Comparison of ENCODE assay signal across 26 cellular contexts in genomic region chr1:14332158-14332557, GRCh38.
DNase-seq lines count a peak whose midpoint lies in the region; ATAC-seq, FAIRE-seq and TF ChIP-seq lines count a peak whose summit lies in the region.
"Had no signal": no experiment of that assay in that cellular context is flagged by ENCODE, and none has a peak within 500 bp of the region (broad histone marks: within the 10 kb centered on the region; RNA-seq: fewer than 3 reads in every experiment).

No MANE protein-coding gene starts in this region.

- H3K4me2 ChIP-seq in DND-41 (ENCODE audit: insufficient read depth, low read length): no peak overlapping the region
- no peak overlapping the region for H3K4me2 ChIP-seq in Loucy (ENCODE audit: low read depth, low read length, poor library complexity, severe bottlenecking)
- H3K4me2 ChIP-seq in H1 (ENCODE audit: insufficient read depth in 1 of 2, low read depth in 2 of 2, low read length in 2 of 2): no peak overlapping the region
- no peak overlapping the region for H3K4me2 ChIP-seq in trophoblast cell (ENCODE audit: low read length)

- H2BK5ac ChIP-seq in H1 (ENCODE audit: low read depth, low read length) (no peak overlapping the region), trophoblast cell (ENCODE audit: low read depth, low read length, poor library complexity) (no peak overlapping the region)

- H2BK120ac ChIP-seq in H1 (replicated peaks; ENCODE audit: low read depth, low read length) (no peak overlapping the region), trophoblast cell (ENCODE audit: insufficient read depth, low read length, poor library complexity) (no peak overlapping the region)

- H3K14ac ChIP-seq in H1 (ENCODE audit: insufficient read length) (no peak overlapping the region), trophoblast cell (ENCODE audit: low read length) (no peak overlapping the region)

- intact Hi-C loops in kidney (cut with DNase I): no loop called here

- H3K36me3 ChIP-seq in DND-41 (ENCODE audit: insufficient read depth, low read length) (no peaks in the 10 kb centered on the region), Loucy (ENCODE audit: insufficient read depth, low read length) (no peaks in the 10 kb centered on the region), H1 (ENCODE audit: control insufficient read depth in 2 of 4, insufficient read depth in 4 of 4, low read length in 3 of 4) (no peaks in the 10 kb centered on the region), trophoblast cell (ENCODE audit: control insufficient read depth in 1 of 2, insufficient read depth in 2 of 2, low read length in 2 of 2) (no peaks in the 10 kb centered on the region), kidney (ENCODE audit: control insufficient read depth in 1 of 2, insufficient read depth in 2 of 2, low read length in 2 of 2) (no peaks in the 10 kb centered on the region)
- H3K36me3 ChIP-seq: lower lobe of right lung, tibial artery had no signal

- no peak overlapping the region for H2BK15ac ChIP-seq in H1 (ENCODE audit: low read length)

- H4K12ac ChIP-seq in trophoblast cell (ENCODE audit: low read depth, low read length): no peak overlapping the region

- H3F3A ChIP-seq in Loucy (ENCODE audit: low read depth): no peaks in the 10 kb centered on the region

- H4K91ac ChIP-seq in H1 (replicated peaks; ENCODE audit: insufficient read length, low read length): no peak overlapping the region
- no peak overlapping the region for H4K91ac ChIP-seq in trophoblast cell (ENCODE audit: low read depth, low read length)

- POLR2A ChIA-PET in H1 (lab: Charles Lee; ENCODE audit: partially characterized antibody): no interaction called here
- POLR2A ChIA-PET in HEK293T (lab: Yijun Ruan, JAX): no interaction called here

- H3K27me3 ChIP-seq in DND-41 (ENCODE audit: insufficient read depth, low read length, poor library complexity) (no peaks in the 10 kb centered on the region), Loucy (ENCODE audit: insufficient read depth, low read length, poor library complexity, severe bottlenecking) (no peaks in the 10 kb centered on the region), H1 (replicated peaks in 1 of 4; ENCODE audit: control insufficient read depth in 3 of 4, extremely low read depth in 1 of 4, insufficient read depth in 3 of 4, low read length in 3 of 4) (no peaks in the 10 kb centered on the region), trophoblast cell (ENCODE audit: insufficient read depth, low read length) (no peaks in the 10 kb centered on the region)

- H3K9me3 ChIP-seq in DND-41 (ENCODE audit: insufficient read depth, low read length, severe bottlenecking) (peaks cover 12% of the 10 kb centered on the region), Loucy (ENCODE audit: insufficient read depth, low read depth, low read length) (no peaks in the 10 kb centered on the region; the same call in 1 of the 2 replicates), H1 (ENCODE audit: insufficient read depth in 2 of 2, low read depth in 1 of 2, low read length in 1 of 2) (peaks cover 3% of the 10 kb centered on the region in 2 experiments; a peak in 1 of 4 replicates), trophoblast cell (ENCODE audit: insufficient read depth, low read depth, low read length) (peaks cover 1% of the 10 kb centered on the region), kidney (ENCODE audit: control insufficient read depth in 1 of 2, low read length in 2 of 2) (peaks cover 0 to 11% of the 10 kb centered on the region in 2 donors)
- H3K9me3 ChIP-seq: lower lobe of right lung, tibial artery had no signal

- no peak overlapping the region for H3K9ac ChIP-seq in DND-41 (ENCODE audit: low read depth, low read length)
- H3K9ac ChIP-seq in Loucy (ENCODE audit: low read depth, low read length, poor library complexity, severe bottlenecking): no peak overlapping the region
- no peak overlapping the region for H3K9ac ChIP-seq in H1 (replicated peaks in 1 of 4; ENCODE audit: extremely low read depth in 1 of 4, low read depth in 3 of 4, low read length in 3 of 4)
- H3K9ac ChIP-seq in trophoblast cell (ENCODE audit: low read length): no peak overlapping the region
- no peak overlapping the region for H3K9ac ChIP-seq in kidney (ENCODE audit: low read length in 2 of 2)

- H4K5ac ChIP-seq in H1 (ENCODE audit: insufficient read length, low read depth, low read length): no peak overlapping the region

- no peak overlapping the region for H4K8ac ChIP-seq in H1 (ENCODE audit: extremely low read depth, insufficient read depth, low read length)
- H4K8ac ChIP-seq in trophoblast cell (ENCODE audit: low read depth, low read length): no peak overlapping the region

- H3K79me1 ChIP-seq in H1 (ENCODE audit: low read depth, low read length): no peaks in the 10 kb centered on the region
- H3K79me1 ChIP-seq in trophoblast cell (ENCODE audit: low read length): no peaks in the 10 kb centered on the region

- no peak for TF ChIP-seq RAD21 in H1 (IDR thresholded peaks at IDR 0.05 in 1 of 2, conservative IDR thresholded peaks at IDR 0.05 in 1 of 2; ENCODE audit: low read depth in 2 of 2, low read length in 2 of 2)

- H3K4me1 ChIP-seq in DND-41 (ENCODE audit: insufficient read depth, low read length) (peaks cover 43% of the 10 kb centered on the region), Loucy (ENCODE audit: insufficient read depth, low read length, poor library complexity, severe bottlenecking) (no peaks in the 10 kb centered on the region), H1 (replicated peaks in 1 of 4; ENCODE audit: control insufficient read depth in 3 of 4, insufficient read depth in 4 of 4, low read length in 3 of 4) (no peaks in the 10 kb centered on the region), trophoblast cell (ENCODE audit: control insufficient read depth in 1 of 2, insufficient read depth in 2 of 2, low read length in 2 of 2) (no peaks in the 10 kb centered on the region), kidney (ENCODE audit: control insufficient read depth in 1 of 2, insufficient read depth in 1 of 2, low read depth in 1 of 2, low read length in 2 of 2) (no peaks in the 10 kb centered on the region)
- H3K4me1 ChIP-seq: lower lobe of right lung, psoas muscle, tibial artery had no signal

- peak overlapping the region; percentile 83 for H3K27ac ChIP-seq in DND-41 (ENCODE audit: low read length)
- H3K27ac ChIP-seq in H1 (ENCODE audit: low read depth, low read length): no peak overlapping the region
- H3K27ac ChIP-seq in trophoblast cell (ENCODE audit: low read depth, low read length): no peak overlapping the region
- H3K27ac ChIP-seq in kidney (ENCODE audit: low read depth in 2 of 2, low read length in 2 of 2): no peak overlapping the region
- H3K27ac ChIP-seq: lower lobe of right lung, psoas muscle, tibial artery had no signal

- DNase-seq in DND-41 (no peak), H1 (ENCODE audit: low read depth in 1 of 2, low spot score in 2 of 2) (no peak), trophoblast cell (peak; percentile 3 to 60), HEK293T (ENCODE audit: extremely low spot score) (no peak), kidney (no peak), medulla oblongata (ENCODE audit: extremely low spot score) (no peak)
- DNase-seq: activated CD4-positive, alpha-beta memory T cell treated with anti-CD3 and anti-CD28 coated beads, Interleukin-2, amount 10 ng/mL, durations not matched to agents 7 days and 5 days; activated CD8-positive, alpha-beta memory T cell treated with anti-CD3 and anti-CD28 coated beads, Interleukin-2, amount 50 U/mL, for 48 hours; activated naive CD8-positive, alpha-beta T cell treated with anti-CD3 and anti-CD28 coated beads, Interleukin-2, amount 10 ng/mL, durations not matched to agents 7 days and 5 days; DMS79; erythroblast; foreskin fibroblast; GDM1; head of caudate nucleus; lower lobe of right lung; NCI-H1417; NCI-H2081; NCI-H2227 treated with DMSO at 0.1 percent for 48 hours; NCI-H748 treated with DMSO at 0.1 percent for 48 hours; psoas muscle; SIG-M5; stimulated activated CD4-positive, alpha-beta T cell treated with anti-CD3 and anti-CD28 coated beads, Interleukin-4, amount 100 ng/mL, for 1 hour; tibial artery had no signal

- H2BK12ac ChIP-seq in H1 (ENCODE audit: low read depth, low read length) (no peak overlapping the region), trophoblast cell (ENCODE audit: low read length) (no peak overlapping the region)

- CTCF ChIA-PET in H1 (lab: Charles Lee; ENCODE audit: partially characterized antibody): interaction anchor here (0.9 to 1.3 kb wide), 3 partner anchors 10 to 89 kb away, joined by 3 to 4 read pairs (median 4); no protein-coding TSS in a partner anchor
- CTCF ChIA-PET in HEK293T (lab: Yijun Ruan, JAX): no interaction called here

- no peak overlapping the region for H3K4me3 ChIP-seq in DND-41 (ENCODE audit: low read depth in 1 of 2, low read length in 2 of 2)
- no peak overlapping the region for H3K4me3 ChIP-seq in Loucy (ENCODE audit: low read length, poor library complexity, severe bottlenecking)
- H3K4me3 ChIP-seq in H1 (ENCODE audit: extremely low read depth in 1 of 4, insufficient read depth in 2 of 4, low read depth in 3 of 4, low read length in 4 of 4): no peak overlapping the region
- no peak overlapping the region for H3K4me3 ChIP-seq in trophoblast cell (ENCODE audit: low read depth, low read length)
- H3K4me3 ChIP-seq in kidney (ENCODE audit: low read length in 2 of 2): no peak overlapping the region
- H3K4me3 ChIP-seq: lower lobe of right lung, psoas muscle, tibial artery had no signal

- no peaks in the 10 kb centered on the region for H3K9me2 ChIP-seq in Loucy (replicated peaks; ENCODE audit: low read depth, low read length)

- H2BK20ac ChIP-seq in H1 (ENCODE audit: low read length): peak overlapping the region; percentile 55; the same call in 1 of the 2 replicates

- H3K23ac ChIP-seq in H1 (ENCODE audit: insufficient read length) (no peak overlapping the region), trophoblast cell (ENCODE audit: low read length) (no peak overlapping the region)

- no peak for TF ChIP-seq POLR2A in H1 (IDR thresholded peaks at IDR 0.05; ENCODE audit: control extremely low read depth in 1 of 2, low read depth in 2 of 2, low read length in 2 of 2)

- H3K18ac ChIP-seq in H1 (ENCODE audit: extremely low read depth, low read length) (no peak overlapping the region), trophoblast cell (ENCODE audit: low read length) (no peak overlapping the region)

- no peak for FAIRE-seq in H1 (lab: Jason Lieb, UNC)
- FAIRE-seq in kidney (lab: Jason Lieb, UNC): no peak
- FAIRE-seq: RCC 7860 had no signal

- ATAC-seq in DND-41 (ENCODE audit: insufficient read depth, low read depth): no peak
- ATAC-seq: lower lobe of right lung; natural killer cell treated with Interleukin-12 subunit alpha and Interleukin-12 subunit beta and Interleukin-15 and Interleukin-18, amount 100 ng/mL, for 72 hours; psoas muscle had no signal

- peak overlapping the region; percentile 50; the same call in 1 of the 2 replicates for H2AFZ ChIP-seq in DND-41 (ENCODE audit: low read depth, low read length)
- 0 out of 2 replicates have a peak overlapping the region, but pooled peaks have one; percentile 43 for H2AFZ ChIP-seq in Loucy (ENCODE audit: low read length)
- no peak overlapping the region for H2AFZ ChIP-seq in H1 (ENCODE audit: low read length)
- H2AFZ ChIP-seq in trophoblast cell (ENCODE audit: insufficient read depth, low read length, poor library complexity): no peak overlapping the region

- H3K56ac ChIP-seq in H1 (replicated peaks; ENCODE audit: insufficient read length, low read depth, low read length): no peak overlapping the region

- TF ChIP-seq EP300 in H1 (IDR thresholded peaks at IDR 0.05; ENCODE audit: borderline replicate concordance in 1 of 2, low read depth in 2 of 2, low read length in 2 of 2): no peak

- H3K4ac ChIP-seq in H1 (replicated peaks; ENCODE audit: insufficient read length, low read depth, low read length) (no peak overlapping the region), trophoblast cell (ENCODE audit: low read depth, low read length) (no peak overlapping the region)

- no peak overlapping the region for H2AK5ac ChIP-seq in H1 (ENCODE audit: low read depth, low read length)
- no peak overlapping the region for H2AK5ac ChIP-seq in trophoblast cell (ENCODE audit: low read length)

- no peak for TF ChIP-seq CTCF in DND-41 (IDR thresholded peaks at IDR 0.05; ENCODE audit: borderline replicate concordance, extremely low read depth, low read length, poor library complexity, severe bottlenecking)
- no peak for TF ChIP-seq CTCF in Loucy (conservative IDR thresholded peaks at IDR 0.05; ENCODE audit: low read length)
- no peak for TF ChIP-seq CTCF in H1 (IDR thresholded peaks at IDR 0.05; ENCODE audit: control extremely low read depth in 1 of 3, insufficient read depth in 1 of 3, low read depth in 1 of 3, low read length in 3 of 3)
- no peak for TF ChIP-seq CTCF in kidney (IDR thresholded peaks at IDR 0.05; ENCODE audit: borderline replicate concordance, extremely low read depth, insufficient read depth)

- H3K79me2 ChIP-seq in DND-41 (ENCODE audit: insufficient read depth, low read length): no peaks in the 10 kb centered on the region
- no peaks in the 10 kb centered on the region for H3K79me2 ChIP-seq in Loucy (ENCODE audit: insufficient read depth, low read length)
- no peaks in the 10 kb centered on the region for H3K79me2 ChIP-seq in H1 (ENCODE audit: control insufficient read depth in 1 of 2, insufficient read depth in 2 of 2, low read length in 2 of 2)
- no peaks in the 10 kb centered on the region for H3K79me2 ChIP-seq in trophoblast cell (ENCODE audit: control insufficient read depth, insufficient read depth, low read length, poor library complexity)

- H4K20me1 ChIP-seq in DND-41 (ENCODE audit: insufficient read depth, low read length) (no peaks in the 10 kb centered on the region), Loucy (ENCODE audit: insufficient read depth, low read length, poor library complexity, severe bottlenecking) (no peaks in the 10 kb centered on the region), H1 (replicated peaks in 1 of 2; ENCODE audit: control insufficient read depth in 1 of 2, insufficient read depth in 2 of 2, low read length in 2 of 2) (no peaks in the 10 kb centered on the region)

- H3K23me2 ChIP-seq in H1 (ENCODE audit: low read depth, low read length): no peaks in the 10 kb centered on the region

- 91% methylated on average over 4 of the region's 4 CpGs; no CpG with 5 or more reads in 1 of the 2 experiments for WGBS in H1 (ENCODE audit: extremely low coverage in 1 of 2, insufficient coverage in 1 of 2, insufficient read length in 1 of 2, insufficient replicate concordance in 2 of 2, low coverage in 1 of 2, low lambda C conversion rate in 2 of 2, missing lambda C conversion rate in 1 of 2), 2 experiments
- WGBS in trophoblast cell (ENCODE audit: extremely low coverage, insufficient coverage, insufficient read length): no CpG with 5 or more reads among the region's 4 CpGs

Comparison
In these comparisons a context has a peak if more than half of its experiments do, and no peak if none do; other contexts are left out.
1. DNase-seq: peak in trophoblast cell (2 of 2); none in DND-41 (single experiment), H1 (0 of 2), HEK293T (single experiment), kidney (single experiment) and medulla oblongata (single experiment).
2. H2AFZ ChIP-seq: peak in DND-41 (single experiment) and Loucy (single experiment); none in H1 (single experiment) and trophoblast cell (single experiment).